ENCODE assay signal across 8 cellular contexts in the genomic region with DNA sequence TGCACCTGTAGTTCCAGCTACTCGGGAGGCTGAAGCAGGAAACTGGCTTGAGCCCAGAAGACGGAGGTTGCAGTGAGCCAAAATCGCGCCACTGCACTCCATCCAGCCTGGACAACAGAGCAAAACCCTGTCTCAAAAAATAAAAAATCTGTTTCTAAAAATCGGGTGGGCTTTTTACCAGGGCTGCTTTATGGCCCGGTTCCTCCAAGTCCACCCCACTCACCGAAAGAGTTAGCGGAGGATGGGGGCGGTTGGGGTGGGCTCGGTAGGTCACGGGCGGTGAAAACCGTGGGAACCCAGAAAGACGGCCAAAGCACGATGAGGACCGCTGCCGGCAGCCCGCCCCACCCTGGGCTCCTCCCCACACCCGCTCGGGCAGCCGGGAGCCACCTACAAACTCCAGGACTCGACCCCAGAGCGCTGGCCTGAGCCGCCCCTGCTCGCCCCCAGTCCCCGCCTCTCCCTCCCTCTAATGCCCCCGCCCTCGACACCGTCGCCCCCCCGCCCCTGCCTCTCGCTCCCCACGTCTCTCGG. TPM values are rescaled to one million over a fixed set of nuclear protein-coding genes. Genes with fewer than 3 reads are reported as not detected.
DNase-seq lines count a peak whose midpoint lies in the region; ATAC-seq and TF ChIP-seq lines count a peak whose summit lies in the region.

No MANE protein-coding gene starts in this region.

- H3K9me2 ChIP-seq in Karpas-422 (replicated peaks; ENCODE audit: insufficient read depth, low read length) = no peaks in the 10 kb centered on the region

- 0 out of 2 replicates have a peak, but pooled peaks cover 4% of the 10 kb centered on the region for H3K36me3 ChIP-seq in Karpas-422 (ENCODE audit: insufficient read depth, low read length)
- H3K36me3 ChIP-seq in liver (ENCODE audit: control insufficient read depth in 4 of 4, insufficient read depth in 3 of 4, low read depth in 1 of 4, low read length in 3 of 4) = peaks cover 2 to 31% (median 28%) of the 10 kb centered on the region in 4 donors

- TF ChIP-seq RAD21 in liver (IDR thresholded peaks at IDR 0.05) = no peak

- peak overlapping the region; percentile 65; the same call in 1 of the 2 replicates for H2AFZ ChIP-seq in Karpas-422 (ENCODE audit: low read length)

- WGBS in liver = 2% methylated on average over 32 of the region's 34 CpGs

- H3K4me3 Mint-ChIP-seq in stimulated activated memory B cell treated with anti-CD40 and anti-IgM and Interleukin-4, amounts not matched to agents 10 μg/mL and 1 μg/mL and 100 μg/mL, for 72 hours = peak overlapping the region; percentile 80

- intact Hi-C loops in dorsolateral prefrontal cortex (cut with DNase I) = loop anchor here (1.0 to 10.0 kb wide), 3 partner anchors 12 to 996 kb away; partner anchors contain the start of genes CAMTA1 (in 1 of the 2) and VAMP3 (in 1 of the 2)

- no peaks in the 10 kb centered on the region for H3K9me3 Mint-ChIP-seq in stimulated activated memory B cell treated with anti-CD40 and anti-IgM and Interleukin-4, amounts not matched to agents 10 μg/mL and 1 μg/mL and 100 μg/mL, for 72 hours

- H3K27me3 ChIP-seq in Karpas-422 (ENCODE audit: low read length) (no peaks in the 10 kb centered on the region), dorsolateral prefrontal cortex (no peaks in the 10 kb centered on the region), liver (ENCODE audit: control insufficient read depth in 4 of 4, insufficient read depth in 4 of 4, low read length in 3 of 4) (no peaks in the 10 kb centered on the region)

- DNase-seq in NCI-H1417 (lab: John Stamatoyannopoulos, UW) (peak in 2 of 3 experiments; percentile 82 to 87), NCI-H1417 treated with DMSO at 0.1 percent for 48 hours (lab: John Stamatoyannopoulos, UW) (no peak), Karpas-422 (peak; percentile 68), SW 1271 (lab: John Stamatoyannopoulos, UW) (peak; percentile 23 to 70), dorsolateral prefrontal cortex (peak; percentile 31 to 76 (median 59))

- ATAC-seq in stimulated activated memory B cell treated with anti-CD40 and anti-IgM and Interleukin-4, amounts not matched to agents 10 μg/mL and 1 μg/mL and 100 μg/mL, for 72 hours = peak; percentile 17
- no peak for ATAC-seq in HG02759 (IDR thresholded peaks at IDR 0.05; ENCODE audit: unreplicated experiment)

- H3K9me3 ChIP-seq in Karpas-422 (ENCODE audit: low read length) (no peaks in the 10 kb centered on the region), liver (ENCODE audit: control insufficient read depth in 4 of 4, low read length in 3 of 4) (no peaks in the 10 kb centered on the region)

- H3K27me3 Mint-ChIP-seq in stimulated activated memory B cell treated with anti-CD40 and anti-IgM and Interleukin-4, amounts not matched to agents 10 μg/mL and 1 μg/mL and 100 μg/mL, for 72 hours = no peaks in the 10 kb centered on the region

- H3K9ac ChIP-seq in Karpas-422 (ENCODE audit: low read length) (peak overlapping the region; percentile 64), liver (ENCODE audit: low read depth in 1 of 2, low read length in 2 of 2) (no peak overlapping the region)

- H3K79me2 ChIP-seq in Karpas-422 (ENCODE audit: low read length) = no peaks in the 10 kb centered on the region

- TF ChIP-seq CTCF in dorsolateral prefrontal cortex (IDR thresholded peaks at IDR 0.05 in 54 of 56, conservative IDR thresholded peaks at IDR 0.05 in 2 of 56; ENCODE audit: low read depth in 1 of 56, partially characterized antibody in 56 of 56) (no peak), liver (IDR thresholded peaks at IDR 0.05; ENCODE audit: low read depth, low read length, missing input control) (no peak)

- no peak overlapping the region for H3K27ac Mint-ChIP-seq in stimulated activated memory B cell treated with anti-CD40 and anti-IgM and Interleukin-4, amounts not matched to agents 10 μg/mL and 1 μg/mL and 100 μg/mL, for 72 hours

- H3K4me1 ChIP-seq in Karpas-422 (ENCODE audit: low read length) = peaks cover 8% of the 10 kb centered on the region
- peaks cover 0 to 38% (median 28%) of the 10 kb centered on the region in 4 donors for H3K4me1 ChIP-seq in liver (ENCODE audit: control insufficient read depth in 4 of 4, insufficient read depth in 4 of 4, low read length in 3 of 4)

- peak overlapping the region; percentile 76 for H3K4me2 ChIP-seq in Karpas-422 (ENCODE audit: low read depth, low read length, poor library complexity, severe bottlenecking)

- peaks cover 21% of the 10 kb centered on the region for H3K4me1 Mint-ChIP-seq in stimulated activated memory B cell treated with anti-CD40 and anti-IgM and Interleukin-4, amounts not matched to agents 10 μg/mL and 1 μg/mL and 100 μg/mL, for 72 hours

- peaks cover 20% of the 10 kb centered on the region for H3K36me3 Mint-ChIP-seq in stimulated activated memory B cell treated with anti-CD40 and anti-IgM and Interleukin-4, amounts not matched to agents 10 μg/mL and 1 μg/mL and 100 μg/mL, for 72 hours

- H3K4me3 ChIP-seq in Karpas-422 (ENCODE audit: low read length) (peak overlapping the region; percentile 67), dorsolateral prefrontal cortex (peak overlapping the region; percentile 48 to 92 (median 78)), liver (ENCODE audit: low read depth in 1 of 3, low read length in 3 of 3) (peak overlapping the region; percentile 26 to 75 (median 50))

- H3K27ac ChIP-seq in Karpas-422 (ENCODE audit: low read length) = no peak overlapping the region
- peak overlapping the region; percentile 60 to 99 (median 94) for H3K27ac ChIP-seq in dorsolateral prefrontal cortex
- peak overlapping the region; percentile 43 to 61 for H3K27ac ChIP-seq in liver (ENCODE audit: low read depth in 1 of 2, low read length in 2 of 2)

- H4K20me1 ChIP-seq in Karpas-422 (ENCODE audit: insufficient read depth, low read depth, low read length) = no peaks in the 10 kb centered on the region

TF ChIP-seq in liver, 16 proteins besides CTCF, POLR2A, EP300 and RAD21:
- TF ChIP-seq NR2F2 (IDR thresholded peaks at IDR 0.05) (no peak), JUND (IDR thresholded peaks at IDR 0.05) (no peak), HNF4G (IDR thresholded peaks at IDR 0.05) (no peak), YY1 (IDR thresholded peaks at IDR 0.05) (no peak), RXRA (IDR thresholded peaks at IDR 0.05) (peak; percentile 45 to 64)
TF ChIP-seq in liver: peak in this region for 1.

RNA-seq across cellular contexts. Expression of gene PER3, which starts 0.8 kb away (rescaled TPM):
- 0.51 and 3.5 TPM in 2 replicates for total RNA-seq in Karpas-422 (2014; rRNA removed; shearing (Covaris generic); ENCODE audit: low replicate concordance)
- total RNA-seq in dorsolateral prefrontal cortex (10 to 100 TPM; 31.2 to 79.2 (median 50.5) TPM), liver (10 to 100 TPM in 1 of 2 donors, 1 to 10 TPM in 1; 5.4 to 21.0 TPM)
- polyA plus RNA-seq in liver = 1 to 10 TPM; 3.3 to 7.0 TPM

RNA-seq across cellular contexts. Expression of gene VAMP3, which starts 12.1 kb away (rescaled TPM):
- 11.6 and 14.9 TPM in 2 replicates for total RNA-seq in Karpas-422 (2014; rRNA removed; shearing (Covaris generic); ENCODE audit: low replicate concordance)
- 100 to 1,000 TPM in 29 of 120 experiments, 10 to 100 TPM in 91; 51.7 to 189 (median 84.7) TPM for total RNA-seq in dorsolateral prefrontal cortex
- total RNA-seq in liver = 10 to 100 TPM; 29.5 to 38.4 TPM
- 10 to 100 TPM; 17.4 to 22.2 TPM for polyA plus RNA-seq in liver
